20 cellular contexts compared by ENCODE assay signal in the genomic region with DNA sequence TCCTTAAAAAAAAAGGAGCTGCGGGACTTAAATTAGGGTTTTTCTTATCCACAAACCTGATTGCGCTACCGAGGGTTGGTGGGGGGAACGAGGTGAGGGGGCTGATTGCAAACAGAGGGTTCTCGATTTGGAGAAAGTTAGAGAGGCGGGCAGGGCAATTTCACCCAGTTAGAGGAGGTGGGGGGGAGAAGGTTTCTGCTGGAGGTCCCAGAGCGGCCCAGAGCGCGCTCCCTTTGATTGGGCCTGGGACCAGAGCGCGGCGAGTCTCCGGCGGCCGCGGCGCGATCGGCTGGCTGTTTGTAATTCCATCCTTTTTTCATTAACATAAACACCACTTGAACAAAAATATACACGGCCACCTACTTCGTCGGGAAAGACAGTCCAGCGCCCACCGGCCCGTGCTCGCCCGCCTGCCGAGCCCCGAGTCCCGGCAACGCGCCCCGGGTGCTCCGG. TPM values are rescaled to one million over a fixed set of nuclear protein-coding genes. Genes with fewer than 3 reads are reported as not detected.
DNase-seq lines count a peak whose midpoint lies in the region; ATAC-seq and TF ChIP-seq lines count a peak whose summit lies in the region.
"Had no signal": no experiment of that assay in that cellular context is flagged by ENCODE, and none has a peak within 500 bp of the region (broad histone marks: within the 10 kb centered on the region; RNA-seq: fewer than 3 reads in every experiment).

No MANE protein-coding gene starts in this region.

- H3K4me1 Mint-ChIP-seq in glutamatergic neuron (ENCODE audit: low read depth, unreplicated experiment) = peaks cover 7% of the 10 kb centered on the region
- H3K4me1 Mint-ChIP-seq: activated T-helper 17 cell treated with anti-CD3 and anti-CD28 coated beads, Interleukin-2, amount 50 U/mL, for 72 hours had no signal

- H3K4me1 ChIP-seq in Peyer's patch (no peaks in the 10 kb centered on the region), prostate gland (replicated peaks) (no peaks in the 10 kb centered on the region)

- H3K27me3 Mint-ChIP-seq in glutamatergic neuron (ENCODE audit: unreplicated experiment) = peaks cover 29% of the 10 kb centered on the region

- H3K4me3 ChIP-seq in Peyer's patch (peak overlapping the region; percentile 21 to 51 (median 32)), prostate gland (peak overlapping the region; percentile 17 to 28)

- POLR2A ChIA-PET in RWPE1 (lab: Yijun Ruan, JAX; ENCODE audit: low non-redundant PET) = no interaction called here

- H3K27ac Mint-ChIP-seq in glutamatergic neuron (ENCODE audit: unreplicated experiment) = no peak overlapping the region
- H3K27ac Mint-ChIP-seq: activated T-helper 17 cell treated with anti-CD3 and anti-CD28 coated beads, Interleukin-2, amount 50 U/mL, for 72 hours had no signal

- peaks cover 0 to 15% of the 10 kb centered on the region in 2 donors for H3K27me3 ChIP-seq in Peyer's patch
- H3K27me3 ChIP-seq in prostate gland (replicated peaks; ENCODE audit: insufficient read depth) = peaks cover 45% of the 10 kb centered on the region

- intact Hi-C loops in prostate gland (cut with DNase I) = loop anchor here (5.0 kb wide), 1 partner anchor 40 kb away; no protein-coding TSS in a partner anchor

- no peak for ATAC-seq in HG03432 (IDR thresholded peaks at IDR 0.05; ENCODE audit: unreplicated experiment)
- ATAC-seq: activated T-helper 17 cell treated with anti-CD3 and anti-CD28 coated beads, Interleukin-2, amount 50 U/mL, for 72 hours; stimulated activated naive CD8-positive, alpha-beta T cell treated with anti-CD3 and anti-CD28 coated beads, Interleukin-15, amount 100 ng/mL, for 72 hours had no signal

- CTCF ChIA-PET in RWPE1 (lab: Yijun Ruan, JAX) = interaction anchor here (0.5 kb wide), 1 partner anchor 21 kb away, joined by 3 read pairs; no protein-coding TSS in a partner anchor

- H3K9me3 Mint-ChIP-seq in glutamatergic neuron (ENCODE audit: unreplicated experiment) = peaks cover 16% of the 10 kb centered on the region
- H3K9me3 Mint-ChIP-seq: activated T-helper 17 cell treated with anti-CD3 and anti-CD28 coated beads, Interleukin-2, amount 50 U/mL, for 72 hours; stimulated activated naive CD8-positive, alpha-beta T cell treated with anti-CD3 and anti-CD28 coated beads, Interleukin-15, amount 100 ng/mL, for 72 hours had no signal

- 6% methylated on average over 34 of the region's 34 CpGs for WGBS in prostate gland

- TF ChIP-seq POLR2A in Peyer's patch (IDR thresholded peaks at IDR 0.05) = no peak
- TF ChIP-seq POLR2A in prostate gland (IDR thresholded peaks at IDR 0.05) = no peak

- peak; percentile 36 for DNase-seq in GM13977 (ENCODE audit: low spot score)
- DNase-seq in Peyer's patch = no peak
- DNase-seq in glutamatergic neuron = peak; percentile 27
- no peak for DNase-seq in prostate gland (ENCODE audit: low spot score)
- no peak for DNase-seq in RWPE1 (ENCODE audit: low spot score)
- no peak for DNase-seq in stimulated activated CD4-positive, alpha-beta T cell treated with anti-CD3 and anti-CD28 coated beads, Interleukin-2, amount 100 ng/mL, for 48 hours
- DNase-seq in COLO668 (lab: John Stamatoyannopoulos, UW; ENCODE audit: unreplicated experiment) = no peak
- DNase-seq: activated CD4-positive, alpha-beta T cell treated with anti-CD3 and anti-CD28 coated beads, Interleukin-2, amount 50 U/mL, for 48 hours; AML-193; amygdala; cerebellar nuclear complex; Karpas-422; NCI-H1417 treated with DMSO at 0.1 percent for 48 hours; NCI-H345; SHP77; stimulated activated naive CD8-positive, alpha-beta T cell treated with anti-CD3 and anti-CD28 coated beads, Interleukin-15, amount 100 ng/mL, for 72 hours; T1000 had no signal

- H3K4me3 Mint-ChIP-seq in glutamatergic neuron (ENCODE audit: unreplicated experiment) = peak overlapping the region; percentile 34
- H3K4me3 Mint-ChIP-seq: activated T-helper 17 cell treated with anti-CD3 and anti-CD28 coated beads, Interleukin-2, amount 50 U/mL, for 72 hours; stimulated activated naive CD8-positive, alpha-beta T cell treated with anti-CD3 and anti-CD28 coated beads, Interleukin-15, amount 100 ng/mL, for 72 hours had no signal

- H3K36me3 Mint-ChIP-seq in glutamatergic neuron (ENCODE audit: unreplicated experiment) = no peaks in the 10 kb centered on the region

- H3K36me3 ChIP-seq in Peyer's patch = no peaks in the 10 kb centered on the region
- H3K36me3 ChIP-seq in prostate gland = no peaks in the 10 kb centered on the region

- peak overlapping the region; percentile 63 to 99 (median 80) for H3K27ac ChIP-seq in Peyer's patch
- peak overlapping the region; percentile 72 to 80 for H3K27ac ChIP-seq in prostate gland
- H3K27ac ChIP-seq in RWPE1 = no peak overlapping the region
- H3K27ac ChIP-seq: HL-60 had no signal

- in situ Hi-C loops in GM13977 (cut with MboI; ENCODE audit: low pct_unique_long_range_greater_than_20kb, low sequenced_read_pairs, unreplicated experiment) = no loop called here

- no peak for TF ChIP-seq CTCF in GM13977 (IDR thresholded peaks at IDR 0.05; ENCODE audit: extremely low read depth, insufficient read depth, missing control alignments)
- TF ChIP-seq CTCF in Peyer's patch (IDR thresholded peaks at IDR 0.05) = no peak
- no peak for TF ChIP-seq CTCF in glutamatergic neuron (IDR thresholded peaks at IDR 0.05; ENCODE audit: partially characterized antibody, unreplicated experiment)
- no peak for TF ChIP-seq CTCF in prostate gland (IDR thresholded peaks at IDR 0.05)
- TF ChIP-seq CTCF in RWPE1 (conservative IDR thresholded peaks at IDR 0.05; ENCODE audit: low read depth) = no peak

- H3K9me3 ChIP-seq in Peyer's patch (no peaks in the 10 kb centered on the region), prostate gland (no peaks in the 10 kb centered on the region)

RNA-seq across cellular contexts. Expression of gene FOXF1, which starts 13.4 kb away (rescaled TPM):
- total RNA-seq in Peyer's patch = 10 to 100 TPM in 2 of 4 donors, 1 to 10 TPM in 2; 4.4 to 36.3 (median 9.0) TPM
- total RNA-seq in glutamatergic neuron (ENCODE audit: unreplicated experiment) = not detected
- total RNA-seq in prostate gland = 1 to 10 TPM; 5.3 to 6.9 TPM
- total RNA-seq: activated T-helper 17 cell treated with anti-CD3 and anti-CD28 coated beads, Interleukin-2, amount 50 U/mL, for 72 hours had no signal

RNA-seq across cellular contexts. Expression of gene MTHFSD, which starts 58.1 kb away (rescaled TPM):
- total RNA-seq in Peyer's patch (10 to 100 TPM; 18.2 to 35.4 (median 21.9) TPM), glutamatergic neuron (ENCODE audit: unreplicated experiment) (27.7 TPM), prostate gland (10 to 100 TPM; 23.7 to 43.8 TPM)

Comparison
In these comparisons a context has a peak if more than half of its experiments do, and no peak if none do; other contexts are left out.
1. DNase-seq: peak in GM13977 (single experiment) and glutamatergic neuron (single experiment); none in Peyer's patch (0 of 3), prostate gland (single experiment), RWPE1 (single experiment), stimulated activated CD4-positive, alpha-beta T cell treated with anti-CD3 and anti-CD28 coated beads, Interleukin-2, amount 100 ng/mL, for 48 hours (0 of 2) and COLO668 (single experiment).